17 cellular contexts compared by ENCODE assay signal in genomic region chr2:176911-177310, GRCh38.
DNase-seq lines count a peak whose midpoint lies in the region; TF ChIP-seq lines count a peak whose summit lies in the region.
"Had no signal": no experiment of that assay in that cellular context is flagged by ENCODE, and none has a peak within 500 bp of the region (broad histone marks: within the 10 kb centered on the region; RNA-seq: fewer than 3 reads in every experiment).

No MANE protein-coding gene starts in this region.

- DNase-seq in activated CD4-positive, alpha-beta T cell treated with anti-CD3 and anti-CD28 coated beads, Interleukin-2, amount 10 ng/mL, durations not matched to agents 7 days and 5 days = no peak
- DNase-seq in activated CD4-positive, alpha-beta T cell treated with anti-CD3 and anti-CD28 coated beads for 4 hours = no peak
- peak; percentile 56 for DNase-seq in RPMI7951 (ENCODE audit: low read depth)
- peak; percentile 36 for DNase-seq in epithelial cell of prostate (ENCODE audit: low read depth, low spot score)
- DNase-seq in trophoblast cell = peak in 1 of 2 donors; percentile 64
- no peak for DNase-seq in NOMO-1 treated with DMSO at 0.1 percent for 48 hours (lab: John Stamatoyannopoulos, UW; ENCODE audit: unreplicated experiment)
- no peak for DNase-seq in hepatocyte (ENCODE audit: low spot score)
- no peak for DNase-seq in LoVo (ENCODE audit: low spot score)
- DNase-seq: aorta; DMS79 treated with DMSO at 0.1 percent for 48 hours; endodermal cell; left cardiac atrium; NCI-H1930; Right ventricle myocardium superior; stimulated activated naive B cell treated with anti-CD40 and anti-IgM and Interleukin-4, amounts not matched to agents 10 μg/mL and 1 μg/mL and 100 μg/mL, for 72 hours had no signal

- H3K4me3 Mint-ChIP-seq in activated CD4-positive, alpha-beta T cell treated with anti-CD3 and anti-CD28 coated beads, Interleukin-2, amount 10 ng/mL, durations not matched to agents 7 days and 5 days = peak overlapping the region; percentile 25
- H3K4me3 Mint-ChIP-seq: endodermal cell; stimulated activated naive B cell treated with anti-CD40 and anti-IgM and Interleukin-4, amounts not matched to agents 10 μg/mL and 1 μg/mL and 100 μg/mL, for 72 hours had no signal

- H4K91ac ChIP-seq in trophoblast cell (ENCODE audit: low read depth, low read length) = no peak overlapping the region

- peaks cover 3% of the 10 kb centered on the region for H3K9me3 Mint-ChIP-seq in activated CD4-positive, alpha-beta T cell treated with anti-CD3 and anti-CD28 coated beads, Interleukin-2, amount 10 ng/mL, durations not matched to agents 7 days and 5 days
- H3K9me3 Mint-ChIP-seq: stimulated activated naive B cell treated with anti-CD40 and anti-IgM and Interleukin-4, amounts not matched to agents 10 μg/mL and 1 μg/mL and 100 μg/mL, for 72 hours had no signal

- H3K27me3 Mint-ChIP-seq in activated CD4-positive, alpha-beta T cell treated with anti-CD3 and anti-CD28 coated beads, Interleukin-2, amount 10 ng/mL, durations not matched to agents 7 days and 5 days = peaks cover 7% of the 10 kb centered on the region

- H4K12ac ChIP-seq in trophoblast cell (ENCODE audit: low read depth, low read length) = no peak overlapping the region

- no peak overlapping the region for H2BK12ac ChIP-seq in trophoblast cell (ENCODE audit: low read length)

- no peak for TF ChIP-seq CTCF in hepatocyte (IDR thresholded peaks at IDR 0.05; ENCODE audit: poor library complexity)

- H3K4me2 ChIP-seq in trophoblast cell (ENCODE audit: low read length) = peak overlapping the region; percentile 28
- H3K4me2 ChIP-seq in hepatocyte = no peak overlapping the region

- no peak overlapping the region for H2BK5ac ChIP-seq in trophoblast cell (ENCODE audit: low read depth, low read length, poor library complexity)

- no peaks in the 10 kb centered on the region for H3K27me3 ChIP-seq in trophoblast cell (ENCODE audit: insufficient read depth, low read length)
- no peaks in the 10 kb centered on the region for H3K27me3 ChIP-seq in hepatocyte
- H3K27me3 ChIP-seq: BLaER1, neutrophil had no signal

- H3K36me3 ChIP-seq in trophoblast cell (ENCODE audit: control insufficient read depth in 1 of 2, insufficient read depth in 2 of 2, low read length in 2 of 2) (no peaks in the 10 kb centered on the region), hepatocyte (replicated peaks; ENCODE audit: insufficient read depth, low read depth) (no peaks in the 10 kb centered on the region)
- H3K36me3 ChIP-seq: BLaER1, neutrophil had no signal

- H3K4ac ChIP-seq in trophoblast cell (ENCODE audit: low read depth, low read length) = no peak overlapping the region

- no peak overlapping the region for H3K9ac ChIP-seq in trophoblast cell (ENCODE audit: low read length)
- H3K9ac ChIP-seq: BLaER1 had no signal

- peaks cover 12 to 15% of the 10 kb centered on the region in 2 experiments for H3K4me1 ChIP-seq in trophoblast cell (ENCODE audit: control insufficient read depth in 1 of 2, insufficient read depth in 2 of 2, low read length in 2 of 2)
- H3K4me1 ChIP-seq in hepatocyte (ENCODE audit: insufficient read depth) = peaks cover 14% of the 10 kb centered on the region

- WGBS in trophoblast cell (ENCODE audit: extremely low coverage, insufficient coverage, insufficient read length) = no CpG with 5 or more reads among the region's 1 CpG
- 67% methylated on average over 1 of the region's 1 CpG for WGBS in hepatocyte (ENCODE audit: low lambda C conversion rate, missing lambda C conversion rate)

- H2BK120ac ChIP-seq in trophoblast cell (ENCODE audit: insufficient read depth, low read length, poor library complexity) = no peak overlapping the region

- peak overlapping the region; percentile 88 for H3K27ac Mint-ChIP-seq in activated CD4-positive, alpha-beta T cell treated with anti-CD3 and anti-CD28 coated beads, Interleukin-2, amount 10 ng/mL, durations not matched to agents 7 days and 5 days
- H3K27ac Mint-ChIP-seq: endodermal cell; stimulated activated naive B cell treated with anti-CD40 and anti-IgM and Interleukin-4, amounts not matched to agents 10 μg/mL and 1 μg/mL and 100 μg/mL, for 72 hours had no signal

- H4K8ac ChIP-seq in trophoblast cell (ENCODE audit: low read depth, low read length) = no peak overlapping the region

- H3K4me1 Mint-ChIP-seq in activated CD4-positive, alpha-beta T cell treated with anti-CD3 and anti-CD28 coated beads, Interleukin-2, amount 10 ng/mL, durations not matched to agents 7 days and 5 days = peaks cover 33% of the 10 kb centered on the region
- H3K4me1 Mint-ChIP-seq: endodermal cell; stimulated activated naive B cell treated with anti-CD40 and anti-IgM and Interleukin-4, amounts not matched to agents 10 μg/mL and 1 μg/mL and 100 μg/mL, for 72 hours had no signal

- no peak overlapping the region for H3K23ac ChIP-seq in trophoblast cell (ENCODE audit: low read length)

- POLR2A ChIA-PET in activated CD4-positive, alpha-beta T cell treated with anti-CD3 and anti-CD28 coated beads, Interleukin-2, amount 10 ng/mL, durations not matched to agents 7 days and 5 days (lab: Charles Lee) = interaction anchor here (0.6 kb wide), 1 partner anchor 55 kb away, joined by 10 read pairs; no protein-coding TSS in a partner anchor

- H3K14ac ChIP-seq in trophoblast cell (ENCODE audit: low read length) = no peak overlapping the region

- H3K79me2 ChIP-seq in trophoblast cell (ENCODE audit: control insufficient read depth, insufficient read depth, low read length, poor library complexity) (peaks cover 2% of the 10 kb centered on the region), hepatocyte (no peaks in the 10 kb centered on the region)

- no peak overlapping the region for H3K18ac ChIP-seq in trophoblast cell (ENCODE audit: low read length)

- no peak overlapping the region for H3K4me3 ChIP-seq in trophoblast cell (ENCODE audit: low read depth, low read length)
- no peak overlapping the region for H3K4me3 ChIP-seq in hepatocyte
- H3K4me3 ChIP-seq: BLaER1 had no signal

- CTCF ChIA-PET in activated CD4-positive, alpha-beta T cell treated with anti-CD3 and anti-CD28 coated beads, Interleukin-2, amount 10 ng/mL, durations not matched to agents 7 days and 5 days (lab: Charles Lee) = interaction anchor here (1.5 kb wide), 1 partner anchor 26 kb away, joined by 4 read pairs; no protein-coding TSS in a partner anchor

- H3K9me2 ChIP-seq in hepatocyte (replicated peaks; ENCODE audit: insufficient read depth) = no peaks in the 10 kb centered on the region

- peak overlapping the region; percentile 11 for H3K27ac ChIP-seq in epithelial cell of prostate
- H3K27ac ChIP-seq in trophoblast cell (ENCODE audit: low read depth, low read length) = peak overlapping the region; percentile 52
- no peak overlapping the region for H3K27ac ChIP-seq in hepatocyte
- H3K27ac ChIP-seq: BLaER1, neutrophil had no signal

- no peak overlapping the region for H2AK5ac ChIP-seq in trophoblast cell (ENCODE audit: low read length)

- H2AFZ ChIP-seq in trophoblast cell (ENCODE audit: insufficient read depth, low read length, poor library complexity) (no peak overlapping the region), hepatocyte (no peak overlapping the region)

- H3K36me3 Mint-ChIP-seq in activated CD4-positive, alpha-beta T cell treated with anti-CD3 and anti-CD28 coated beads, Interleukin-2, amount 10 ng/mL, durations not matched to agents 7 days and 5 days (ENCODE audit: low read depth) = no peaks in the 10 kb centered on the region
- H3K36me3 Mint-ChIP-seq: stimulated activated naive B cell treated with anti-CD40 and anti-IgM and Interleukin-4, amounts not matched to agents 10 μg/mL and 1 μg/mL and 100 μg/mL, for 72 hours had no signal

- peaks cover 2% of the 10 kb centered on the region for H3K79me1 ChIP-seq in trophoblast cell (ENCODE audit: low read length)

- no peaks in the 10 kb centered on the region for H4K20me1 ChIP-seq in hepatocyte (ENCODE audit: insufficient read depth, poor library complexity, severe bottlenecking)
- H4K20me1 ChIP-seq: BLaER1 had no signal

- H3K9me3 ChIP-seq in trophoblast cell (ENCODE audit: insufficient read depth, low read depth, low read length) = peaks cover 8% of the 10 kb centered on the region
- H3K9me3 ChIP-seq in hepatocyte (ENCODE audit: low read depth) = no peaks in the 10 kb centered on the region
- H3K9me3 ChIP-seq: neutrophil had no signal

Comparison
In these comparisons a context has a peak if more than half of its experiments do, and no peak if none do; other contexts are left out.
1. DNase-seq: peak in RPMI7951 (single experiment) and epithelial cell of prostate (single experiment); none in activated CD4-positive, alpha-beta T cell treated with anti-CD3 and anti-CD28 coated beads, Interleukin-2, amount 10 ng/mL, durations not matched to agents 7 days and 5 days (single experiment), activated CD4-positive, alpha-beta T cell treated with anti-CD3 and anti-CD28 coated beads for 4 hours (0 of 2), NOMO-1 treated with DMSO at 0.1 percent for 48 hours (single experiment), hepatocyte (single experiment) and LoVo (single experiment).